In genomic region chr15:31522056-31522455, GRCh38 we compare ENCODE assay signal across 26 cellular contexts.
"Had no signal": no experiment of that assay in that cellular context is flagged by ENCODE, and none has a peak within 500 bp of the region (broad histone marks: within the 10 kb centered on the region; RNA-seq: fewer than 3 reads in every experiment).

No MANE protein-coding gene starts in this region.

- H3K36me3 ChIP-seq: colonic mucosa, esophagus squamous epithelium, gastrocnemius medialis, heart right ventricle, left lung, lower lobe of right lung had no signal

- DNase-seq: cerebellar nuclear complex; colonic mucosa; cortex of kidney; effector CD8-positive, alpha-beta T cell; effector memory CD8-positive, alpha-beta T cell; endodermal cell; esophagus squamous epithelium; foreskin fibroblast; foreskin melanocyte; gastrocnemius medialis; glutamatergic neuron; head of caudate nucleus; heart right ventricle; hippocampal formation; left cardiac atrium; left lung; left ventricle myocardium superior; lower lobe of right lung; mammary epithelial cell; mesendoderm; mucosa of descending colon had no signal

- H3K4me1 Mint-ChIP-seq: endodermal cell, memory B cell, mesothelial cell of epicardium had no signal

- H3K27me3 ChIP-seq: colonic mucosa, esophagus squamous epithelium, gastrocnemius medialis, heart right ventricle, left lung had no signal

- H3K4me3 ChIP-seq: colonic mucosa, esophagus squamous epithelium, gastrocnemius medialis, heart right ventricle, left lung, lower lobe of right lung, mucosa of descending colon had no signal

- H3K27ac ChIP-seq: colonic mucosa, epithelial cell of prostate, esophagus squamous epithelium, gastrocnemius medialis, heart right ventricle, left lung, lower lobe of right lung had no signal

- H3K9me3 Mint-ChIP-seq: dendritic cell treated with granulocyte-macrophage colony-stimulating factor and Interleukin-4, amounts not matched to agents 40 ng/mL and 50 ng/mL, for 4 days; effector memory CD8-positive, alpha-beta T cell; endodermal cell; memory B cell had no signal

- H3K4me1 ChIP-seq: colonic mucosa, esophagus squamous epithelium, gastrocnemius medialis, left lung, lower lobe of right lung had no signal

- H3K9me3 ChIP-seq: colonic mucosa, esophagus squamous epithelium, gastrocnemius medialis, left lung, lower lobe of right lung, mucosa of descending colon had no signal

- H3K27me3 Mint-ChIP-seq: memory B cell had no signal

- H3K27ac Mint-ChIP-seq: dendritic cell treated with granulocyte-macrophage colony-stimulating factor and Interleukin-4, amounts not matched to agents 40 ng/mL and 50 ng/mL, for 4 days; effector memory CD8-positive, alpha-beta T cell; endodermal cell; memory B cell; mesothelial cell of epicardium had no signal

- H3K4me3 Mint-ChIP-seq: dendritic cell treated with granulocyte-macrophage colony-stimulating factor and Interleukin-4, amounts not matched to agents 40 ng/mL and 50 ng/mL, for 4 days; effector memory CD8-positive, alpha-beta T cell; endodermal cell; memory B cell; mesothelial cell of epicardium had no signal

- ATAC-seq: effector memory CD8-positive, alpha-beta T cell; esophagus mucosa; gastrocnemius medialis; heart right ventricle; left cardiac atrium; left lung; left ventricle myocardium superior; lower lobe of right lung; mucosa of descending colon had no signal

- H3K36me3 Mint-ChIP-seq: memory B cell, mesothelial cell of epicardium had no signal
